Comparison of ENCODE assay signal across 36 cellular contexts in genomic region chr2:191476901-191477300, GRCh38.
"Had no signal": no experiment of that assay in that cellular context is flagged by ENCODE, and none has a peak within 500 bp of the region (broad histone marks: within the 10 kb centered on the region; RNA-seq: fewer than 3 reads in every experiment).

No MANE protein-coding gene starts in this region.

- H3K4me3 Mint-ChIP-seq: activated B cell treated with CpG ODN at 0.5 μM for 24 hours; activated CD4-positive, alpha-beta memory T cell treated with anti-CD3 and anti-CD28 coated beads for 36 hours; activated CD8-positive, alpha-beta memory T cell treated with anti-CD3 and anti-CD28 coated beads, Interleukin-2, amount 10 ng/mL, durations not matched to agents 7 days and 5 days; activated CD8-positive, alpha-beta T cell treated with anti-CD3 and anti-CD28 coated beads, Interleukin-2, amount 10 ng/mL, durations not matched to agents 7 days and 5 days; activated naive CD4-positive, alpha-beta T cell treated with anti-CD3 and anti-CD28 coated beads for 36 hours; activated naive CD4-positive, alpha-beta T cell treated with anti-CD3 and anti-CD28 coated beads, Interleukin-2, amount 50 U/mL, for 24 hours; activated naive CD8-positive, alpha-beta T cell treated with anti-CD3 and anti-CD28 coated beads for 36 hours; activated naive CD8-positive, alpha-beta T cell treated with anti-CD3 and anti-CD28 coated beads, Interleukin-2, amount 50 U/mL, for 24 hours; activated T-helper 1 cell treated with anti-CD3 and anti-CD28 coated beads, Interleukin-12 subunit alpha, Interleukin-12 subunit beta, Interleukin-2, Interleukin-4 antibody, amounts not matched to agents 30 ng/mL and 10 ng/mL and 1 ng/mL, durations not matched to agents 14 hours and 24 hours and 36 hours; brain; T-helper 17 cell; T-helper 2 cell treated with Interferon-gamma antibody and Interleukin-4, amounts not matched to agents 5 μg/mL and 100 μg/mL, for 36 hours had no signal

- ATAC-seq: activated CD4-positive, CD25-positive, alpha-beta regulatory T cell treated with anti-CD3 and anti-CD28 coated beads, Interleukin-2, amount 50 U/mL, for 24 hours; activated CD8-positive, alpha-beta memory T cell treated with anti-CD3 and anti-CD28 coated beads, Interleukin-2, amount 10 ng/mL, durations not matched to agents 7 days and 5 days; activated CD8-positive, alpha-beta T cell treated with anti-CD3 and anti-CD28 coated beads, Interleukin-2, amount 10 ng/mL, durations not matched to agents 7 days and 5 days; activated naive CD8-positive, alpha-beta T cell treated with anti-CD3 and anti-CD28 coated beads, Interleukin-2, amount 50 U/mL, for 24 hours; gastroesophageal sphincter; T-helper 17 cell had no signal

- H3K27me3 Mint-ChIP-seq: T-helper 17 cell had no signal

- H3K27ac Mint-ChIP-seq: activated B cell treated with CpG ODN at 0.5 μM for 24 hours; activated CD4-positive, alpha-beta memory T cell treated with anti-CD3 and anti-CD28 coated beads for 36 hours; activated CD8-positive, alpha-beta memory T cell treated with anti-CD3 and anti-CD28 coated beads, Interleukin-2, amount 10 ng/mL, durations not matched to agents 7 days and 5 days; activated CD8-positive, alpha-beta T cell treated with anti-CD3 and anti-CD28 coated beads, Interleukin-2, amount 10 ng/mL, durations not matched to agents 7 days and 5 days; activated naive CD4-positive, alpha-beta T cell treated with anti-CD3 and anti-CD28 coated beads for 36 hours; activated naive CD4-positive, alpha-beta T cell treated with anti-CD3 and anti-CD28 coated beads, Interleukin-2, amount 50 U/mL, for 24 hours; activated naive CD8-positive, alpha-beta T cell treated with anti-CD3 and anti-CD28 coated beads for 36 hours; activated naive CD8-positive, alpha-beta T cell treated with anti-CD3 and anti-CD28 coated beads, Interleukin-2, amount 50 U/mL, for 24 hours; activated T-helper 1 cell treated with anti-CD3 and anti-CD28 coated beads, Interleukin-12 subunit alpha, Interleukin-12 subunit beta, Interleukin-2, Interleukin-4 antibody, amounts not matched to agents 30 ng/mL and 10 ng/mL and 1 ng/mL, durations not matched to agents 14 hours and 24 hours and 36 hours; activated T-helper 2 cell treated with anti-CD3 and anti-CD28 coated beads, Interferon-gamma antibody, Interleukin-2, Interleukin-4, amounts not matched to agents 10 μg/mL and 5 μg/mL and 100 μg/mL, durations not matched to agents 14 hours and 24 hours and 36 hours; brain; T-helper 17 cell; T-helper 2 cell treated with Interferon-gamma antibody and Interleukin-4, amounts not matched to agents 5 μg/mL and 100 μg/mL, for 36 hours had no signal

- H3K4me3 ChIP-seq: adrenal gland, breast epithelium, cardiac muscle cell, colonic mucosa, esophagus squamous epithelium, gastroesophageal sphincter had no signal

- H3K27me3 ChIP-seq: adrenal gland, breast epithelium, cardiac muscle cell, colonic mucosa, esophagus squamous epithelium, gastroesophageal sphincter had no signal

- H3K36me3 Mint-ChIP-seq: activated CD4-positive, alpha-beta memory T cell treated with anti-CD3 and anti-CD28 coated beads for 36 hours; activated CD8-positive, alpha-beta memory T cell treated with anti-CD3 and anti-CD28 coated beads, Interleukin-2, amount 10 ng/mL, durations not matched to agents 7 days and 5 days; activated naive CD8-positive, alpha-beta T cell treated with anti-CD3 and anti-CD28 coated beads for 36 hours had no signal

- DNase-seq: activated B cell treated with CpG ODN at 0.5 μM for 24 hours; activated CD4-positive, alpha-beta memory T cell treated with anti-CD3 and anti-CD28 coated beads for 36 hours; activated CD4-positive, alpha-beta T cell treated with anti-CD3 and anti-CD28 coated beads for 48 hours; activated CD4-positive, alpha-beta T cell treated with anti-CD3 and anti-CD28 coated beads, Interleukin-2, amount 50 U/mL, for 1 hour; activated CD8-positive, alpha-beta memory T cell treated with anti-CD3 and anti-CD28 coated beads, Interleukin-2, amount 10 ng/mL, durations not matched to agents 7 days and 5 days; activated CD8-positive, alpha-beta memory T cell treated with anti-CD3 and anti-CD28 coated beads, Interleukin-2, amount 50 U/mL, for 4 hours; activated CD8-positive, alpha-beta T cell treated with anti-CD3 and anti-CD28 coated beads, Interleukin-2, amount 10 ng/mL, durations not matched to agents 7 days and 5 days; activated effector memory CD4-positive, alpha-beta T cell treated with anti-CD3 and anti-CD28 coated beads, Interleukin-2, amount 50 U/mL, for 16 hours; activated naive CD4-positive, alpha-beta T cell treated with anti-CD3 and anti-CD28 coated beads for 36 hours; activated naive CD8-positive, alpha-beta T cell treated with anti-CD3 and anti-CD28 coated beads for 36 hours; activated naive CD8-positive, alpha-beta T cell treated with anti-CD3 and anti-CD28 coated beads, Interleukin-2, amount 50 U/mL, for 24 hours; activated T-cell treated with anti-CD3 and anti-CD28 coated beads, Interleukin-2, amount 50 U/mL, for 1 hour; activated T-cell treated with anti-CD3 and anti-CD28 coated beads, Interleukin-2, amount 50 U/mL, for 48 hours; adrenal gland; amygdala; aorta; central memory CD4-positive, alpha-beta T cell; cerebellar nuclear complex; colonic mucosa; effector CD8-positive, alpha-beta T cell; esophagus squamous epithelium; foreskin melanocyte; T-helper 1 cell; T-helper 17 cell; T1000; WERI-Rb-1 had no signal

- H3K27ac ChIP-seq: adrenal gland, breast epithelium, cardiac muscle cell, colonic mucosa, epithelial cell of prostate, esophagus squamous epithelium, gastroesophageal sphincter, WERI-Rb-1 had no signal

- H3K36me3 ChIP-seq: adrenal gland, breast epithelium, cardiac muscle cell, colonic mucosa, esophagus squamous epithelium, gastroesophageal sphincter, WERI-Rb-1 had no signal

- H3K4me1 Mint-ChIP-seq: activated CD8-positive, alpha-beta memory T cell treated with anti-CD3 and anti-CD28 coated beads, Interleukin-2, amount 10 ng/mL, durations not matched to agents 7 days and 5 days; activated naive CD4-positive, alpha-beta T cell treated with anti-CD3 and anti-CD28 coated beads, Interleukin-2, amount 50 U/mL, for 24 hours; activated naive CD8-positive, alpha-beta T cell treated with anti-CD3 and anti-CD28 coated beads for 36 hours; activated naive CD8-positive, alpha-beta T cell treated with anti-CD3 and anti-CD28 coated beads, Interleukin-2, amount 50 U/mL, for 24 hours; T-helper 17 cell had no signal

- H3K9me3 ChIP-seq: colonic mucosa had no signal

- H3K4me1 ChIP-seq: adrenal gland had no signal
